Comparison of ENCODE assay signal across 17 cellular contexts in genomic region chr17:80955078-80955477, GRCh38.
"Had no signal": no experiment of that assay in that cellular context is flagged by ENCODE, and none has a peak within 500 bp of the region (broad histone marks: within the 10 kb centered on the region; RNA-seq: fewer than 3 reads in every experiment).

No MANE protein-coding gene starts in this region.

- H3K27ac ChIP-seq: coronary artery, esophagus muscularis mucosa, neural progenitor cell, thyroid gland, VCaP had no signal

- H3K4me3 ChIP-seq: coronary artery, esophagus muscularis mucosa, neural progenitor cell, thyroid gland had no signal

- DNase-seq: activated CD4-positive, alpha-beta T cell treated with anti-CD3 and anti-CD28 coated beads, Interleukin-2, amount 50 U/mL, for 1 hour; activated CD4-positive, CD25-positive, alpha-beta regulatory T cell treated with anti-CD3 and anti-CD28 coated beads, Interleukin-2, amount 50 U/mL, for 72 hours; activated CD8-positive, alpha-beta T cell treated with anti-CD3 and anti-CD28 coated beads, Interleukin-2, amount 10 ng/mL, durations not matched to agents 7 days and 5 days; activated naive CD4-positive, alpha-beta T cell treated with anti-CD3 and anti-CD28 coated beads for 36 hours; activated naive CD8-positive, alpha-beta T cell treated with anti-CD3 and anti-CD28 coated beads, Interleukin-2, amount 10 ng/mL, durations not matched to agents 7 days and 5 days; amniotic stem cell; hypothalamus; retina; stimulated activated CD4-positive, alpha-beta T cell treated with anti-CD3 and anti-CD28 coated beads, Interleukin-12 subunit alpha, Interleukin-12 subunit beta, amount 100 ng/mL, for 4 hours; stimulated activated CD4-positive, alpha-beta T cell treated with anti-CD3 and anti-CD28 coated beads, Interleukin-4, amount 100 ng/mL, for 4 hours; substantia nigra; SW 1271; thyroid gland had no signal

- H3K27me3 ChIP-seq: esophagus muscularis mucosa, neural progenitor cell, thyroid gland had no signal

- H3K36me3 ChIP-seq: thyroid gland had no signal

- H3K9me3 ChIP-seq: esophagus muscularis mucosa, thyroid gland had no signal
